Comparison of ENCODE assay signal across 21 cellular contexts in genomic region chr14:59013672-59014298, GRCh38.
A peak's percentile ranks its signal among the peaks of the same experiment; 100 is the strongest.
DNase-seq lines count a peak whose midpoint lies in the region; ATAC-seq and TF ChIP-seq lines count a peak whose summit lies in the region.
"Had no signal": no experiment of that assay in that cellular context is flagged by ENCODE, and none has a peak within 500 bp of the region (broad histone marks: within the 10 kb centered on the region; RNA-seq: fewer than 3 reads in every experiment).

No MANE protein-coding gene starts in this region.

- no peak overlapping the region for H3K4me3 ChIP-seq in cardiac fibroblast (replicated peaks in 1 of 2; ENCODE audit: low read depth in 2 of 2, low read length in 2 of 2)
- no peak overlapping the region for H3K4me3 ChIP-seq in CD4-positive, alpha-beta memory T cell (ENCODE audit: low read length in 2 of 2)
- H3K4me3 ChIP-seq: MG63, neural progenitor cell, uterus had no signal

- no peaks in the 10 kb centered on the region for H3K36me3 ChIP-seq in CD4-positive, alpha-beta memory T cell (ENCODE audit: insufficient read depth, low read length)
- H3K36me3 ChIP-seq: MG63, neural progenitor cell, uterus had no signal

- ATAC-seq in left colon (peak; percentile 81), GM21526 (IDR thresholded peaks at IDR 0.05; ENCODE audit: low FRiP score, unreplicated experiment) (no peak)
- ATAC-seq: activated T-cell treated with anti-CD3 and anti-CD28 coated beads, Interleukin-2, amount 50 U/mL, for 72 hours; Panc1; right cardiac atrium had no signal

- peaks cover 0 to 41% (median 19%) of the 10 kb centered on the region in 8 donors for H3K9me3 Mint-ChIP-seq in CD4-positive, alpha-beta memory T cell

- no peaks in the 10 kb centered on the region for H3K36me3 Mint-ChIP-seq in CD4-positive, alpha-beta memory T cell
- H3K36me3 Mint-ChIP-seq: activated CD4-positive, alpha-beta memory T cell treated with anti-CD3 and anti-CD28 coated beads for 36 hours; immature natural killer cell had no signal

- no peak overlapping the region for H3K4me3 Mint-ChIP-seq in CD4-positive, alpha-beta memory T cell
- H3K4me3 Mint-ChIP-seq: activated CD4-positive, alpha-beta memory T cell treated with anti-CD3 and anti-CD28 coated beads for 36 hours; activated T-cell treated with anti-CD3 and anti-CD28 coated beads, Interleukin-2, amount 50 U/mL, for 72 hours; immature natural killer cell; mesothelial cell of epicardium; neural progenitor cell had no signal

- TF ChIP-seq CTCF in cardiac fibroblast (IDR thresholded peaks at IDR 0.05; ENCODE audit: low read depth, low read length): no peak

- intact Hi-C loops in left colon (cut with DNase I, micrococcal nuclease): no loop called here
- intact Hi-C loops in CD4-positive, alpha-beta memory T cell (cut with micrococcal nuclease): no loop called here

- CTCF ChIA-PET in CD4-positive, alpha-beta memory T cell (lab: Charles Lee; ENCODE audit: partially characterized antibody): no interaction called here

- POLR2A ChIA-PET in CD4-positive, alpha-beta memory T cell (lab: Charles Lee; ENCODE audit: partially characterized antibody): no interaction called here

- H3K4me1 Mint-ChIP-seq in CD4-positive, alpha-beta memory T cell: no peaks in the 10 kb centered on the region
- H3K4me1 Mint-ChIP-seq: immature natural killer cell had no signal

- H3K27me3 ChIP-seq in CD4-positive, alpha-beta memory T cell (ENCODE audit: insufficient read depth, low read length): no peaks in the 10 kb centered on the region
- H3K27me3 ChIP-seq: MG63, neural progenitor cell, uterus had no signal

- H3K4me1 ChIP-seq in CD4-positive, alpha-beta memory T cell (ENCODE audit: insufficient read depth, low read length): no peaks in the 10 kb centered on the region
- H3K4me1 ChIP-seq: neural progenitor cell, uterus had no signal

- no peak overlapping the region for H3K27ac Mint-ChIP-seq in CD4-positive, alpha-beta memory T cell
- H3K27ac Mint-ChIP-seq: activated CD4-positive, alpha-beta memory T cell treated with anti-CD3 and anti-CD28 coated beads for 36 hours; activated T-cell treated with anti-CD3 and anti-CD28 coated beads, Interleukin-2, amount 50 U/mL, for 72 hours; immature natural killer cell; mesothelial cell of epicardium had no signal

- peaks cover 0 to 4% of the 10 kb centered on the region in 2 donors for H3K9me3 ChIP-seq in CD4-positive, alpha-beta memory T cell (ENCODE audit: control insufficient read depth in 1 of 2, low read length in 2 of 2)

- no peak overlapping the region for H3K27ac ChIP-seq in CD4-positive, alpha-beta memory T cell (ENCODE audit: low read depth, low read length)
- H3K27ac ChIP-seq: neural progenitor cell, uterus, VCaP had no signal

- H3K27me3 Mint-ChIP-seq in CD4-positive, alpha-beta memory T cell: peaks cover 0 to 2% of the 10 kb centered on the region in 2 donors
- H3K27me3 Mint-ChIP-seq: activated CD4-positive, alpha-beta memory T cell treated with anti-CD3 and anti-CD28 coated beads for 36 hours had no signal

- DNase-seq in DMS53 (lab: John Stamatoyannopoulos, UW): peak; percentile 71
- DNase-seq in LHCN-M2 (ENCODE audit: low read depth): peak; percentile 33
- DNase-seq in cardiac fibroblast (ENCODE audit: low read depth in 2 of 2): peak; percentile 19 to 85
- DNase-seq in left colon: no peak
- DNase-seq in NCI-H2196 (lab: John Stamatoyannopoulos, UW; ENCODE audit: unreplicated experiment): no peak
- no peak for DNase-seq in NCI-H2196 treated with DMSO at 0.1 percent for 48 hours (lab: John Stamatoyannopoulos, UW; ENCODE audit: unreplicated experiment)
- DNase-seq in CD4-positive, alpha-beta memory T cell: no peak
- DNase-seq: activated CD4-positive, alpha-beta memory T cell treated with anti-CD3 and anti-CD28 coated beads for 36 hours; activated T-cell treated with anti-CD3 and anti-CD28 coated beads, Interleukin-2, amount 50 U/mL, for 72 hours; head of caudate nucleus; immature natural killer cell; MG63; NCI-H1694 treated with DMSO at 0.1 percent for 48 hours; NCI-H524 treated with DMSO at 0.1 percent for 48 hours; right cardiac atrium; uterus had no signal

Comparison
In these comparisons a context has a peak if more than half of its experiments do, and no peak if none do; other contexts are left out.
1. DNase-seq: peak in DMS53 (single experiment), LHCN-M2 (single experiment) and cardiac fibroblast (2 of 2); none in left colon (0 of 2), NCI-H2196 (single experiment), NCI-H2196 treated with DMSO at 0.1 percent for 48 hours (single experiment) and CD4-positive, alpha-beta memory T cell (0 of 5).